ENCODE assay signal across 1 cellular context in the genomic region with DNA sequence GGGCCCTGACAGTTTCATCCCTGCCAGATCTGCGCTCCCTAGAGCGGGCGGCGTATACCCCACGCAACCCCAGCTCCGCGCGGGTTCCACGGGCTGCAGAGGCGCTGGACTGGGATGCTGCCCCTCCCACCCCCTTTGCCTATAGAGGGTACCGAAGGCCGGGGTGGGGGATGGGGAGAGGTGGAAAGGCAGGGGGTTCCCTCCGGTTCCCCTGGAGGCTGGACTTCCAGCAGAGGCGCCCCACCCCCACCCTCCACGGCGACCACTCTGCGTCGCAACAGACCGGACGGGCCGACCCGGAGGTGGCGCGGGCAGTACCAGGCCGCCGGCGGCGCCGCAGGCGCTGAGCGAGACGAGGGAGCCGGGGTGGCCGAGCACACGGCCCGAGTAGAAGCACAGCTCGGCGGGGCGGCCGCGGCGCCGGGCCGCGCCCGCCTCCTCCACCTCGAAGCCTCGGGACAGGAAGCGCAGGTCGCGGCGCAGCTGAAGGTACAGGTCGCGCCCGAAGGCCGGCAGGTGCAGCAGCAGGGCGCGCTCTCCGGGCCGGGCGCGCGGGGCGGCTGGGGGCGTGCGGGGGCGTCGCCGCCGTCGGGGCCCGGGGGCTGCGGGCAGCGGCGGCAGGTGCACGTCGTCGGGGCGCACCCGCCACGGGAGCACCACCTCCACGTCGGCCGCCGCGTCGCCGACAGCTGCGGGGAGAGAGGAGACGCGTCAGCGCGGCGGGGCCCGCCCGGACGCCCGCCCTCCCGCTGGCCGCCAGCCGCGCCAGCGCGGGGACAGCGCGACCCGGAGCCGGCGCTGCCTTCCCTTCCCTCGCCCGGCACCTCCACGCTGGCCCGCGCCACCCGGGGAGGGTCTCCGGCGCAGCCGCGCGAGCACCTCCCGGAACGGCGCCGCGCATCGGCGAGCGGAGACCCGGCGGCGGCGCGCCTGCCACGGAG.
TF ChIP-seq lines count a peak whose summit lies in the region.

No MANE protein-coding gene starts in this region.

TF ChIP-seq in IMR-90, 13 proteins besides CTCF, POLR2A, EP300 and RAD21 (continued from another document):
- TF ChIP-seq ELK1 (IDR thresholded peaks at IDR 0.05; ENCODE audit: borderline replicate concordance, low read depth, low read length), result no peak
- no peak for TF ChIP-seq CEBPB (IDR thresholded peaks at IDR 0.05; ENCODE audit: low read depth, low read length)
- TF ChIP-seq RFX5 (IDR thresholded peaks at IDR 0.05; ENCODE audit: low read depth, low read length), result no peak
- no peak for TF ChIP-seq SMC3 (IDR thresholded peaks at IDR 0.05; ENCODE audit: low read depth, low read length)
- TF ChIP-seq NFE2L2 (IDR thresholded peaks at IDR 0.05; ENCODE audit: low read depth, low read length), result no peak
- no peak for TF ChIP-seq MAZ (IDR thresholded peaks at IDR 0.05; ENCODE audit: borderline replicate concordance, low read depth, low read length)
